In genomic region chr17:1390422-1391367, GRCh38 we compare ENCODE assay signal across 8 cellular contexts. TPM values are rescaled to one million over a fixed set of nuclear protein-coding genes. Genes with fewer than 3 reads are reported as not detected.
DNase-seq lines count a peak whose midpoint lies in the region; ATAC-seq and TF ChIP-seq lines count a peak whose summit lies in the region.

No MANE protein-coding gene starts in this region.

- H3K27me3 Mint-ChIP-seq in IgD-negative memory B cell, result no peaks in the 10 kb centered on the region
- H3K27me3 Mint-ChIP-seq in stimulated activated memory B cell treated with anti-CD40 and anti-IgM and Interleukin-4, amounts not matched to agents 10 μg/mL and 1 μg/mL and 100 μg/mL, for 72 hours, result no peaks in the 10 kb centered on the region

- peak overlapping the region; percentile 1; the same call in 1 of the 2 replicates for H3K27ac ChIP-seq in VCaP

- H3K4me3 Mint-ChIP-seq in IgD-negative memory B cell, result peak overlapping the region in 3 of 4 donors; percentile 3 to 54 (median 44)
- no peak overlapping the region for H3K4me3 Mint-ChIP-seq in stimulated activated memory B cell treated with anti-CD40 and anti-IgM and Interleukin-4, amounts not matched to agents 10 μg/mL and 1 μg/mL and 100 μg/mL, for 72 hours

- DNase-seq in left cardiac atrium, result no peak
- DNase-seq in NK-92 treated with Interleukin-12 subunit alpha and Interleukin-12 subunit beta, amount 100 ng/mL, for 24 hours (lab: John Stamatoyannopoulos, UW), result no peak
- DNase-seq in stimulated activated CD4-positive, alpha-beta T cell treated with anti-CD3 and anti-CD28 coated beads, Interleukin-1b, Interleukin-23, amount 100 ng/mL, for 48 hours, result no peak

- peaks cover 1% of the 10 kb centered on the region for H3K36me3 Mint-ChIP-seq in IgD-negative memory B cell
- H3K36me3 Mint-ChIP-seq in stimulated activated memory B cell treated with anti-CD40 and anti-IgM and Interleukin-4, amounts not matched to agents 10 μg/mL and 1 μg/mL and 100 μg/mL, for 72 hours, result peaks cover 2% of the 10 kb centered on the region

- no peak for TF ChIP-seq CTCF in VCaP (conservative IDR thresholded peaks at IDR 0.05)

- ATAC-seq in left cardiac atrium, result peak; percentile 83 to 88
- ATAC-seq in stimulated activated memory B cell treated with anti-CD40 and anti-IgM and Interleukin-4, amounts not matched to agents 10 μg/mL and 1 μg/mL and 100 μg/mL, for 72 hours, result no peak
- ATAC-seq in GM21367 (IDR thresholded peaks at IDR 0.05; ENCODE audit: unreplicated experiment), result no peak
- no peak for ATAC-seq in HG02840 (IDR thresholded peaks at IDR 0.05; ENCODE audit: low FRiP score, unreplicated experiment)

- H3K4me1 Mint-ChIP-seq in IgD-negative memory B cell, result peaks cover 50 to 53% (median 52%) of the 10 kb centered on the region in 3 donors
- peaks cover 72% of the 10 kb centered on the region for H3K4me1 Mint-ChIP-seq in stimulated activated memory B cell treated with anti-CD40 and anti-IgM and Interleukin-4, amounts not matched to agents 10 μg/mL and 1 μg/mL and 100 μg/mL, for 72 hours

- intact Hi-C loops in left cardiac atrium (cut with DNase I), result loop anchor here in 1 of 2 donors (10.0 kb wide), 1 partner anchor 64 kb away; the partner anchor contains the start of gene CRK

- peak overlapping the region in 2 of 3 donors; percentile 2 to 31 for H3K27ac Mint-ChIP-seq in IgD-negative memory B cell
- H3K27ac Mint-ChIP-seq in stimulated activated memory B cell treated with anti-CD40 and anti-IgM and Interleukin-4, amounts not matched to agents 10 μg/mL and 1 μg/mL and 100 μg/mL, for 72 hours, result peak overlapping the region; percentile 36

- H3K9me3 Mint-ChIP-seq in IgD-negative memory B cell, result no peaks in the 10 kb centered on the region
- no peaks in the 10 kb centered on the region for H3K9me3 Mint-ChIP-seq in stimulated activated memory B cell treated with anti-CD40 and anti-IgM and Interleukin-4, amounts not matched to agents 10 μg/mL and 1 μg/mL and 100 μg/mL, for 72 hours

RNA-seq across cellular contexts. Expression of gene YWHAE, which starts 9.3 kb away (rescaled TPM):
- 54.4 TPM for polyA plus RNA-seq in IgD-negative memory B cell
- 100 to 1,000 TPM; 491 to 596 TPM for total RNA-seq in left cardiac atrium

Comparison
In these comparisons a context has a peak if more than half of its experiments do, and no peak if none do; other contexts are left out.
1. ATAC-seq: peak in left cardiac atrium (2 of 2); none in stimulated activated memory B cell treated with anti-CD40 and anti-IgM and Interleukin-4, amounts not matched to agents 10 μg/mL and 1 μg/mL and 100 μg/mL, for 72 hours (single experiment), GM21367 (single experiment) and HG02840 (single experiment).